ENCODE assay signal across 1 cellular context in genomic region chr1:19479351-19480120, GRCh38.
TF ChIP-seq lines count a peak whose summit lies in the region.

No MANE protein-coding gene starts in this region.

TF ChIP-seq in endothelial cell of umbilical vein, 7 proteins besides CTCF, POLR2A, EP300 and RAD21 (continued from another document):
- no peak for TF ChIP-seq MAX (IDR thresholded peaks at IDR 0.05; ENCODE audit: insufficient read depth, insufficient read length)
TF ChIP-seq in endothelial cell of umbilical vein: peak in this region for 0.
